In the genomic region with DNA sequence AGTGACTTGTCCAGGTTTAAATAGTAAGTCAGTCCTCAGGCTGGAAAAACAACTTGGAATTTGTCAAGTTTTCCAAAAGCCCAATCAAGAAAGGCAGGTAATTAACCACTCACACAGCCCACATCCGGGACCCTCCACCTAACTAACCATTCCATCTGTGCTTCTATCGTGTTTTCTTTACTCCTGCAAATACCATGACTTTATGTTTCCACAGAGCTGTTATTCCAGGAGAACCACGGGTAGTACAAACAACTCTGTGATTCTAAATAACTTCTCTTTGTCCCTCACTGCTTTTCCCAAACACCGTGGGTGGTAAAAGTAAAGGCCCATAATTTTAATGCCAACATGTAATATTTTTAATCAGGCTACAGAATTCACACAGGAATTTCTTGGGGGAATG, we compare ENCODE assay signal across 29 cellular contexts.
"Had no signal": no experiment of that assay in that cellular context is flagged by ENCODE, and none has a peak within 500 bp of the region (broad histone marks: within the 10 kb centered on the region; RNA-seq: fewer than 3 reads in every experiment).

No MANE protein-coding gene starts in this region.

- H3K36me3 Mint-ChIP-seq: brain; immature natural killer cell; stimulated activated effector memory CD8-positive, alpha-beta T cell treated with anti-CD3 and anti-CD28 coated beads, Interleukin-12 subunit alpha, Interleukin-12 subunit beta, amount 100 ng/mL, for 72 hours had no signal

- H3K9me3 ChIP-seq: ascending aorta, tibial artery had no signal

- ATAC-seq: activated CD4-positive, CD25-positive, alpha-beta regulatory T cell treated with anti-CD3 and anti-CD28 coated beads, Interleukin-2, amount 50 U/mL, for 24 hours; activated CD8-positive, alpha-beta memory T cell treated with anti-CD3 and anti-CD28 coated beads, Interleukin-2, amount 10 ng/mL, durations not matched to agents 7 days and 5 days; activated CD8-positive, alpha-beta T cell treated with anti-CD3 and anti-CD28 coated beads for 36 hours; activated naive CD4-positive, alpha-beta T cell treated with anti-CD3 and anti-CD28 coated beads, Interleukin-2, amount 50 U/mL, for 72 hours; foreskin keratinocyte; heart left ventricle; left colon; naive thymus-derived CD4-positive, alpha-beta T cell; sciatic nerve; stimulated activated effector memory CD8-positive, alpha-beta T cell treated with anti-CD3 and anti-CD28 coated beads, Interleukin-12 subunit alpha, Interleukin-12 subunit beta, amount 100 ng/mL, for 72 hours; T-helper 17 cell had no signal

- H3K27me3 Mint-ChIP-seq: activated CD8-positive, alpha-beta memory T cell treated with anti-CD3 and anti-CD28 coated beads, Interleukin-2, amount 10 ng/mL, durations not matched to agents 7 days and 5 days; activated CD8-positive, alpha-beta T cell treated with anti-CD3 and anti-CD28 coated beads for 36 hours; stimulated activated naive CD8-positive, alpha-beta T cell treated with anti-CD3 and anti-CD28 coated beads, Interleukin-15, amount 100 ng/mL, for 72 hours had no signal

- H3K4me3 Mint-ChIP-seq: activated CD8-positive, alpha-beta memory T cell treated with anti-CD3 and anti-CD28 coated beads, Interleukin-2, amount 10 ng/mL, durations not matched to agents 7 days and 5 days; brain; endodermal cell; immature natural killer cell; naive thymus-derived CD4-positive, alpha-beta T cell; stimulated activated effector memory CD8-positive, alpha-beta T cell treated with anti-CD3 and anti-CD28 coated beads, Interleukin-12 subunit alpha, Interleukin-12 subunit beta, amount 100 ng/mL, for 72 hours; T-helper 17 cell had no signal

- H3K4me3 ChIP-seq: ascending aorta, esophagus muscularis mucosa, heart left ventricle, skin epidermis, tibial artery had no signal

- H3K27ac Mint-ChIP-seq: activated naive CD4-positive, alpha-beta T cell treated with anti-CD3 and anti-CD28 coated beads, Interleukin-2, amount 50 U/mL, for 72 hours; activated T-helper 2 cell treated with anti-CD3 and anti-CD28 coated beads, Interferon-gamma antibody, Interleukin-2, Interleukin-4, amounts not matched to agents 10 μg/mL and 5 μg/mL and 100 μg/mL, durations not matched to agents 14 hours and 24 hours and 36 hours; brain; endodermal cell; immature natural killer cell; T-helper 17 cell had no signal

- H3K9me3 Mint-ChIP-seq: activated CD8-positive, alpha-beta T cell treated with anti-CD3 and anti-CD28 coated beads for 36 hours; immature natural killer cell; stimulated activated effector memory CD8-positive, alpha-beta T cell treated with anti-CD3 and anti-CD28 coated beads, Interleukin-12 subunit alpha, Interleukin-12 subunit beta, amount 100 ng/mL, for 72 hours had no signal

- H3K27me3 ChIP-seq: ascending aorta, esophagus muscularis mucosa, foreskin keratinocyte, heart left ventricle, tibial artery had no signal

- DNase-seq: activated CD4-positive, alpha-beta T cell treated with anti-CD3 and anti-CD28 coated beads for 48 hours; activated CD8-positive, alpha-beta memory T cell treated with anti-CD3 and anti-CD28 coated beads, Interleukin-2, amount 10 ng/mL, durations not matched to agents 7 days and 5 days; activated CD8-positive, alpha-beta T cell treated with anti-CD3 and anti-CD28 coated beads for 36 hours; activated T-cell treated with anti-CD3 and anti-CD28 coated beads, Interleukin-2, amount 50 U/mL, for 48 hours; caudate nucleus; endodermal cell; foreskin keratinocyte; heart left ventricle; hypothalamus; immature natural killer cell; kidney; left colon; midbrain; naive thymus-derived CD4-positive, alpha-beta T cell; stimulated activated CD4-positive, alpha-beta T cell treated with anti-CD3 and anti-CD28 coated beads, Interleukin-4, amount 100 ng/mL, for 24 hours; stimulated activated naive CD8-positive, alpha-beta T cell treated with anti-CD3 and anti-CD28 coated beads, Interleukin-15, amount 100 ng/mL, for 72 hours; T-helper 17 cell; T1000; tibial artery; WERI-Rb-1 had no signal

- H3K36me3 ChIP-seq: ascending aorta, esophagus muscularis mucosa, heart left ventricle, tibial artery, WERI-Rb-1 had no signal

- H3K27ac ChIP-seq: ascending aorta, esophagus muscularis mucosa, foreskin keratinocyte, heart left ventricle, tibial artery, WERI-Rb-1 had no signal
